1 cellular context compared by ENCODE assay signal in the genomic region with DNA sequence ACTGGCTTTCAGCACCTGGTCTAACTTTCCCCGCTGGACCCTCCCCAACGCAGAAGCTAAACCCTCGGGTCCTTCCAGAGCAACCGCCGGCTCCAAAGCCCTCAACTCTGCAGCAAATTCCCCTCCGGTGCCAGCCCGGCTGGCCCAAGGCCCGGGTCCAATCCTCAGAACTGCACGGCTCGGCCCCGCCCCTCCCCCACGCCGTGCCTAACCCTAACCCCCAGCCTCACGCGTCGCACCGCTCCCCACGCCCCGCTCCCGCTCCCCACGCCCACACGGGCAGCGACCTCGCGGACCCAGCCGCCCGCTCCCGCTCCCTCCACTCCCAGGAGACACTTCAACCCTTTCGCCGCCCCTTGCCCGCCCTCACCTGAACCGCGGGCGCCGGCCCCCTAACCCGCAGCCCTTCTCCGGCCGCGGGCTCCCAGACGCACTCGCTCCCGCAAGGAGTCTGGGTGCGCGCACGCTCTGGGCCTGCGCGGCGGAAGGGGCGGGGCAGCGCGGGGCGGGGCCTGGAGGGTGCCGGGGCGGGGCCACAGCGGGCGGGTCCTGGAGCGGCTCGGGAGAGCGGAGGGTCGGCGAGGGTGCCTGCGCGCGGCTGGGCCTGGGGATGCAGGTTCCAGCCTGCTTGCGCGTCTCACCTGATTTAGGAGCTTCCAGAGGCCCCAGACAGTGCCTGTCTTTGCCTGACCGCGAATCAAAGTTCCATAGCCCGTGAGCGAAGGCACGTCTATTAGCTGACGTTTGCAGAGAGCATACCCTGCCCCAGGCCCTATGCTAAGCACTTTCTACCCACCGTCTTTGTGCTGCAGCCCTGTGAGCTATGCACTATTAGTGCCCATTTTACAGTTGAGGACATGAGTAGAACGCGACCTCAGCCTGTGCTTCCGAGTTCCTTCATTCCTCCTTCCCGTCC.
TF ChIP-seq lines count a peak whose summit lies in the region.

A gene (minus strand): TSS at position 453 of the 916 bp plus-strand sequence. CDS start 2,729 bp downstream, outside the sequence.

TF ChIP-seq in GM12878, 131 proteins besides CTCF, POLR2A, EP300 and RAD21 (continued from another document):
- TF ChIP-seq, protein P1, sequence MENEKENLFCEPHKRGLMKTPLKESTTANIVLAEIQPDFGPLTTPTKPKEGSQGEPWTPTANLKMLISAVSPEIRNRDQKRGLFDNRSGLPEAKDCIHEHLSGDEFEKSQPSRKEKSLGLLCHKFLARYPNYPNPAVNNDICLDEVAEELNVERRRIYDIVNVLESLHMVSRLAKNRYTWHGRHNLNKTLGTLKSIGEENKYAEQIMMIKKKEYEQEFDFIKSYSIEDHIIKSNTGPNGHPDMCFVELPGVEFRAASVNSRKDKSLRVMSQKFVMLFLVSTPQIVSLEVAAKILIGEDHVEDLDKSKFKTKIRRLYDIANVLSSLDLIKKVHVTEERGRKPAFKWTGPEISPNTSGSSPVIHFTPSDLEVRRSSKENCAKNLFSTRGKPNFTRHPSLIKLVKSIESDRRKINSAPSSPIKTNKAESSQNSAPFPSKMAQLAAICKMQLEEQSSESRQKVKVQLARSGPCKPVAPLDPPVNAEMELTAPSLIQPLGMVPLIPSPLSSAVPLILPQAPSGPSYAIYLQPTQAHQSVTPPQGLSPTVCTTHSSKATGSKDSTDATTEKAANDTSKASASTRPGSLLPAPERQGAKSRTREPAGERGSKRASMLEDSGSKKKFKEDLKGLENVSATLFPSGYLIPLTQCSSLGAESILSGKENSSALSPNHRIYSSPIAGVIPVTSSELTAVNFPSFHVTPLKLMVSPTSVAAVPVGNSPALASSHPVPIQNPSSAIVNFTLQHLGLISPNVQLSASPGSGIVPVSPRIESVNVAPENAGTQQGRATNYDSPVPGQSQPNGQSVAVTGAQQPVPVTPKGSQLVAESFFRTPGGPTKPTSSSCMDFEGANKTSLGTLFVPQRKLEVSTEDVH (IDR thresholded peaks at IDR 0.05; ENCODE audit: low read depth, partially characterized antibody): no peak
